ENCODE assay signal across 9 cellular contexts in the genomic region with DNA sequence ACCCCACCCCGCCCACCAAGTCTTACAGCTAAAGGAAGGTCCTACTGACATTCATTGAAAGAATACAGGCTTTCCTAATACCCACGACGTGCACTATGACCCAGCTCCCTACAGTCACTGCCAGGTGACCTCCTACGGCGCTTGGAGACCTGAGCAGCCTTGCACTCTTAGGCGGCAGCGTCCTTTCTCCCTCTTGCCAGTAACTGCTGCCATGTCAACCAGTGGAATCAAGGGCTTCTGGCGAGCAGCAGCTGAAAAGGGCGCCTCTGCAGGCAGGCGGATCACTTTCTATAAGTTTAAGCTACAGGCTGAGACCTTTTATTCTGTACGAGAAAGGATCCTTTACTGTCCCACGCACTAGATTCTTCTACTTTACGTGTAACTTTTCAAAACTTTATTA. TPM values are rescaled to one million over a fixed set of nuclear protein-coding genes. Genes with fewer than 3 reads are reported as not detected.
A peak's percentile ranks its signal among the peaks of the same experiment; 100 is the strongest.
DNase-seq lines count a peak whose midpoint lies in the region; FAIRE-seq and TF ChIP-seq lines count a peak whose summit lies in the region.
"Had no signal": no experiment of that assay in that cellular context is flagged by ENCODE, and none has a peak within 500 bp of the region (broad histone marks: within the 10 kb centered on the region; RNA-seq: fewer than 3 reads in every experiment).

No MANE protein-coding gene starts in this region.

- H3K4me3 ChIP-seq in AG04450 (ENCODE audit: low read depth, low read length) (peak overlapping the region; percentile 15; the same call in 1 of the 2 replicates), H1 (ENCODE audit: extremely low read depth in 1 of 4, insufficient read depth in 2 of 4, low read depth in 3 of 4, low read length in 4 of 4) (peak overlapping the region in 1 of 4 experiments; percentile 74; a peak in 3 of 8 replicates), mucosa of stomach (ENCODE audit: low read length) (no peak overlapping the region)

- CTCF ChIA-PET in AG04450 (lab: Charles Lee) (interaction anchor here (0.6 to 3.6 kb wide), 7 partner anchors 18 to 412 kb away, joined by 3 to 37 read pairs (median 4); no protein-coding TSS in a partner anchor), H1 (lab: Charles Lee; ENCODE audit: partially characterized antibody) (interaction anchor here (0.7 to 3.6 kb wide), 17 partner anchors 7 to 215 kb away, joined by 3 to 21 read pairs (median 7); no protein-coding TSS in a partner anchor)

- H3K9ac ChIP-seq in H1 (replicated peaks in 1 of 4; ENCODE audit: extremely low read depth in 1 of 4, low read depth in 3 of 4, low read length in 3 of 4), result no peak overlapping the region
- peak overlapping the region; percentile 60 for H3K9ac ChIP-seq in mucosa of stomach (ENCODE audit: low read length)

- H2BK5ac ChIP-seq in H1 (ENCODE audit: low read depth, low read length), result no peak overlapping the region

- H4K8ac ChIP-seq in H1 (ENCODE audit: extremely low read depth, insufficient read depth, low read length), result no peak overlapping the region; the same call in 1 of the 2 replicates

- TF ChIP-seq RAD21 in H1 (IDR thresholded peaks at IDR 0.05 in 1 of 2, conservative IDR thresholded peaks at IDR 0.05 in 1 of 2; ENCODE audit: low read depth in 2 of 2, low read length in 2 of 2), result peak; percentile 57 to 63

- no peak overlapping the region for H3K23ac ChIP-seq in H1 (ENCODE audit: insufficient read length)

- H2BK20ac ChIP-seq in H1 (ENCODE audit: low read length), result no peak overlapping the region

- H2AK5ac ChIP-seq in H1 (ENCODE audit: low read depth, low read length), result no peak overlapping the region

- H3K56ac ChIP-seq in H1 (replicated peaks; ENCODE audit: insufficient read length, low read depth, low read length), result no peak overlapping the region

- no peak overlapping the region for H2BK15ac ChIP-seq in H1 (ENCODE audit: low read length)

- H4K91ac ChIP-seq in H1 (replicated peaks; ENCODE audit: insufficient read length, low read length), result no peak overlapping the region

- no peaks in the 10 kb centered on the region for H3K79me2 ChIP-seq in H1 (ENCODE audit: control insufficient read depth in 1 of 2, insufficient read depth in 2 of 2, low read length in 2 of 2)

- no peak overlapping the region for H3K4ac ChIP-seq in H1 (replicated peaks; ENCODE audit: insufficient read length, low read depth, low read length)

- peaks cover 19% of the 10 kb centered on the region; the same call in 1 of the 2 replicates for H3K23me2 ChIP-seq in H1 (ENCODE audit: low read depth, low read length)

- H3K4me1 ChIP-seq in H1 (replicated peaks in 1 of 4; ENCODE audit: control insufficient read depth in 3 of 4, insufficient read depth in 4 of 4, low read length in 3 of 4), result peaks cover 0 to 5% (median 4%) of the 10 kb centered on the region in 4 experiments
- H3K4me1 ChIP-seq in mucosa of stomach (ENCODE audit: control insufficient read depth, insufficient read depth, low read length), result peaks cover 9% of the 10 kb centered on the region

- H3K14ac ChIP-seq in H1 (ENCODE audit: insufficient read length), result no peak overlapping the region

- FAIRE-seq in GM12892 (lab: Jason Lieb, UNC) (peak; percentile 91), H1 (lab: Jason Lieb, UNC) (peak; percentile 65)
- FAIRE-seq: endometrium had no signal

- no peak overlapping the region for H3K18ac ChIP-seq in H1 (ENCODE audit: extremely low read depth, low read length)

- no peaks in the 10 kb centered on the region for H3K79me1 ChIP-seq in H1 (ENCODE audit: low read depth, low read length)

- H2AFZ ChIP-seq in H1 (ENCODE audit: low read length), result no peak overlapping the region

- DNase-seq in AG04450 (ENCODE audit: low read depth, low spot score) (no peak), GM12892 (ENCODE audit: insufficient read length) (no peak), RPMI8226 (peak; percentile 79), H1 (ENCODE audit: low read depth in 1 of 2, low spot score in 2 of 2) (peak in 1 of 2 experiments; percentile 33), ureter (ENCODE audit: low spot score) (no peak), mesenteric fat pad (ENCODE audit: low spot score) (no peak)
- DNase-seq in NK-92 treated with Interleukin-12 subunit alpha and Interleukin-12 subunit beta, amount 100 ng/mL, for 24 hours (lab: John Stamatoyannopoulos, UW), result no peak

- WGBS in H1 (ENCODE audit: extremely low coverage in 1 of 2, insufficient coverage in 1 of 2, insufficient read length in 1 of 2, insufficient replicate concordance in 2 of 2, low coverage in 1 of 2, low lambda C conversion rate in 2 of 2, missing lambda C conversion rate in 1 of 2), 2 experiments, result 21% methylated on average over 12 of the region's 13 CpGs; no CpG with 5 or more reads in 1 of the 2 experiments

- TF ChIP-seq POLR2A in GM12892 (IDR thresholded peaks at IDR 0.05; ENCODE audit: low read depth, low read length) (no peak), H1 (IDR thresholded peaks at IDR 0.05; ENCODE audit: control extremely low read depth in 1 of 2, low read depth in 2 of 2, low read length in 2 of 2) (no peak)

- no peaks in the 10 kb centered on the region; the same call in 1 of the 2 replicates for H3K9me3 ChIP-seq in AG04450 (ENCODE audit: control insufficient read depth, insufficient read depth, low read length)
- no peaks in the 10 kb centered on the region for H3K9me3 ChIP-seq in H1 (ENCODE audit: insufficient read depth in 2 of 2, low read depth in 1 of 2, low read length in 1 of 2)
- no peaks in the 10 kb centered on the region for H3K9me3 ChIP-seq in mucosa of stomach (ENCODE audit: control insufficient read depth, low read length)

- H2BK12ac ChIP-seq in H1 (ENCODE audit: low read depth, low read length), result no peak overlapping the region

- 0 out of 2 replicates have a peak, but pooled peaks have one; percentile 14 for TF ChIP-seq CTCF in AG04450 (IDR thresholded peaks at IDR 0.05; ENCODE audit: low read depth, low read length)
- peak; percentile 45 to 74 (median 45) for TF ChIP-seq CTCF in H1 (IDR thresholded peaks at IDR 0.05; ENCODE audit: control extremely low read depth in 1 of 3, insufficient read depth in 1 of 3, low read depth in 1 of 3, low read length in 3 of 3)

- POLR2A ChIA-PET in AG04450 (lab: Yijun Ruan, JAX), result no interaction called here
- POLR2A ChIA-PET in H1 (lab: Charles Lee; ENCODE audit: partially characterized antibody), result no interaction called here

- TF ChIP-seq EP300 in H1 (IDR thresholded peaks at IDR 0.05; ENCODE audit: borderline replicate concordance in 1 of 2, low read depth in 2 of 2, low read length in 2 of 2), result no peak

- no peak overlapping the region for H3K27ac ChIP-seq in AG04450 (ENCODE audit: low read depth, low read length)
- H3K27ac ChIP-seq in H1 (ENCODE audit: low read depth, low read length), result no peak overlapping the region

- H2BK120ac ChIP-seq in H1 (replicated peaks; ENCODE audit: low read depth, low read length), result no peak overlapping the region

- H3K4me2 ChIP-seq in H1 (ENCODE audit: insufficient read depth in 1 of 2, low read depth in 2 of 2, low read length in 2 of 2), result peak overlapping the region; percentile 59 to 96; a peak in 3 of 4 replicates

- peaks cover 10% of the 10 kb centered on the region for H3K27me3 ChIP-seq in AG04450 (ENCODE audit: control insufficient read depth, insufficient read depth, low read length)
- H3K27me3 ChIP-seq in H1 (replicated peaks in 1 of 4; ENCODE audit: control insufficient read depth in 3 of 4, extremely low read depth in 1 of 4, insufficient read depth in 3 of 4, low read length in 3 of 4), result peaks cover 10 to 43% (median 38%) of the 10 kb centered on the region in 4 experiments
- H3K27me3 ChIP-seq in mucosa of stomach (ENCODE audit: control insufficient read depth, insufficient read depth, low read length), result peaks cover 24% of the 10 kb centered on the region

- H4K5ac ChIP-seq in H1 (ENCODE audit: insufficient read length, low read depth, low read length), result no peak overlapping the region

- H3K36me3 ChIP-seq in H1 (ENCODE audit: control insufficient read depth in 2 of 4, insufficient read depth in 4 of 4, low read length in 3 of 4), result no peaks in the 10 kb centered on the region
- no peaks in the 10 kb centered on the region for H3K36me3 ChIP-seq in mucosa of stomach (ENCODE audit: control insufficient read depth, insufficient read depth, low read length)

- H4K20me1 ChIP-seq in H1 (replicated peaks in 1 of 2; ENCODE audit: control insufficient read depth in 1 of 2, insufficient read depth in 2 of 2, low read length in 2 of 2), result no peaks in the 10 kb centered on the region

TF ChIP-seq in H1, 55 proteins besides CTCF, POLR2A, EP300 and RAD21:
- TF ChIP-seq CEBPB (IDR thresholded peaks at IDR 0.05; ENCODE audit: low read depth, low read length), result no peak
- TF ChIP-seq TAF7 (optimal IDR thresholded peaks at IDR 0.05; ENCODE audit: borderline replicate concordance, low read depth, low read length), result no peak
- TF ChIP-seq RBBP5 (IDR thresholded peaks at IDR 0.05; ENCODE audit: borderline replicate concordance, low read depth, low read length), result no peak
- TF ChIP-seq FOSL1 (IDR thresholded peaks at IDR 0.05; ENCODE audit: insufficient read depth, low read depth, low read length), result 0 out of 2 replicates have a peak, but pooled peaks have one; percentile 33
TF ChIP-seq in H1: peak in this region for 1.

RNA-seq across cellular contexts. Expression of gene KCTD12, which starts 2.0 kb away (rescaled TPM):
- polyA plus RNA-seq in AG04450 (2011; rRNA removed) (2.0 and 2.3 TPM in 2 replicates), H1 (2011; rRNA removed) (2.5 and 2.7 TPM in 2 replicates)
- polyA minus RNA-seq in AG04450 (2011; rRNA and poly(A)+ RNA removed), result 1.8 and 2.2 TPM in 2 replicates
- 7.1 TPM for polyA plus RNA-seq in GM12892 (2012; ENCODE audit: missing spikeins)
- 9.1 and 9.6 TPM in 2 replicates for total RNA-seq in H1 (2021; fragmentation: NEBNext Ultra II Directional; extraction: Animal tissue kit (Norgen Biotek cat#: 25700))
- polyA plus RNA-seq in H1 (2011; cell fraction: cytosol; rRNA removed), result 2.1 TPM
- 3.3 TPM for polyA plus RNA-seq in H1 (2011; cell fraction: nucleus; rRNA removed)
- 2.6 to 4.9 TPM (median 3.5 TPM) in 4 replicates for polyA plus RNA-seq in H1 (2012, experiment 1 of 2)
- polyA plus RNA-seq in H1 (2012, experiment 2 of 2), result 0.73 TPM
- 5.1 TPM for polyA plus RNA-seq in H1 (2013, experiment 1 of 2)
- polyA plus RNA-seq in H1 (2013, experiment 2 of 2), result 4.5 TPM
- polyA minus RNA-seq in H1 (2011; rRNA and poly(A)+ RNA removed), result 3.5 and 4.1 TPM in 2 replicates
- polyA minus RNA-seq in H1 (2011; cell fraction: cytosol; rRNA and poly(A)+ RNA removed), result 4.3 TPM
- polyA minus RNA-seq in H1 (2011; cell fraction: nucleus; rRNA and poly(A)+ RNA removed), result 5.7 TPM
- total RNA-seq in ureter (56.0 TPM), mesenteric fat pad (121 TPM)
